In genomic region chr1:181033799-181034391, GRCh38 we compare ENCODE assay signal across 8 cellular contexts. TPM values are rescaled to one million over a fixed set of nuclear protein-coding genes. Genes with fewer than 3 reads are reported as not detected.
A peak's percentile ranks its signal among the peaks of the same experiment; 100 is the strongest.
DNase-seq lines count a peak whose midpoint lies in the region; ATAC-seq and TF ChIP-seq lines count a peak whose summit lies in the region.

Gene MR1, plus strand, starts transcription at chr1:181033983. Its CDS starts 25 bp downstream, at chr1:181034008.

- DNase-seq in EL (peak; percentile 87), OCI-M1 (lab: John Stamatoyannopoulos, UW) (peak; percentile 95), heart left ventricle (peak in 1 of 5 donors; percentile 39)
- DNase-seq in activated effector memory CD4-positive, alpha-beta T cell treated with anti-CD3 and anti-CD28 coated beads, Interleukin-2, amount 50 U/mL, for 16 hours = no peak

- H3K4me1 ChIP-seq in heart left ventricle = peaks cover 3 to 61% (median 17%) of the 10 kb centered on the region in 12 donors
- H3K4me1 ChIP-seq in rectal smooth muscle tissue (ENCODE audit: control insufficient read depth, insufficient read depth, low read length) = peaks cover 13% of the 10 kb centered on the region

- H3K27me3 ChIP-seq in heart left ventricle (no peaks in the 10 kb centered on the region), rectal smooth muscle tissue (ENCODE audit: control insufficient read depth, insufficient read depth, low read length) (no peaks in the 10 kb centered on the region)

- intact Hi-C loops in heart left ventricle (cut with DNase I) = loop anchor here in 5 of 10 donors (10.0 kb wide), 4 partner anchors 51 to 529 kb away; partner anchors contain the start of genes ACBD6 (in 1 of the 5), IER5 (in 1 of the 5) and KIAA1614 (in 1 of the 5)

- peak within 1 kb of the TSS; percentile 65 for H3K9ac ChIP-seq in rectal smooth muscle tissue (ENCODE audit: low read length)

- H3K36me3 ChIP-seq in heart left ventricle (peaks cover 0 to 10% (median 0%) of the 10 kb centered on the region in 9 donors), rectal smooth muscle tissue (ENCODE audit: control insufficient read depth, insufficient read depth, low read length) (no peaks in the 10 kb centered on the region)

- H3K27ac ChIP-seq in adipose tissue (ENCODE audit: low read depth, low read length) = peak within 1 kb of the TSS; percentile 45
- peak within 1 kb of the TSS; percentile 80 to 95 (median 85) for H3K27ac ChIP-seq in heart left ventricle
- H3K27ac ChIP-seq in rectal smooth muscle tissue (ENCODE audit: low read depth, low read length) = peak within 1 kb of the TSS; percentile 93

- TF ChIP-seq POLR2A in heart left ventricle (IDR thresholded peaks at IDR 0.05) = peak in 1 of 2 donors; percentile 63

- no peak for TF ChIP-seq CTCF in heart left ventricle (IDR thresholded peaks at IDR 0.05)

- H3K9me3 ChIP-seq in heart left ventricle = no peaks in the 10 kb centered on the region

- ATAC-seq in GM19372 (IDR thresholded peaks at IDR 0.05; ENCODE audit: low read depth, unreplicated experiment) = peak; percentile 97
- peak; percentile 94 for ATAC-seq in HG03432 (IDR thresholded peaks at IDR 0.05; ENCODE audit: unreplicated experiment)
- peak; percentile 87 to 92 (median 91) for ATAC-seq in heart left ventricle

- H3K4me3 ChIP-seq in heart left ventricle = peak within 1 kb of the TSS in 11 of 12 donors; percentile 26 to 69 (median 53)
- H3K4me3 ChIP-seq in rectal smooth muscle tissue (ENCODE audit: low read length) = peak within 1 kb of the TSS; percentile 83

- 3 to 34% (median 7%) methylated on average over 9 of the region's 9 CpGs for WGBS in adipose tissue, 3 donors
- WGBS in heart left ventricle, 4 donors = 15 to 33% (median 29%) methylated on average over 9 of the region's 9 CpGs

RNA-seq across cellular contexts. Expression of gene MR1, which starts in this region (rescaled TPM):
- polyA plus RNA-seq in adipose tissue (1 to 10 TPM; 2.1 to 4.9 (median 2.4) TPM), heart left ventricle (1 to 10 TPM in 1 of 2 donors, under 1 TPM in 1; 0.65 to 2.4 TPM)
- 10 to 100 TPM in 2 of 9 donors, 1 to 10 TPM in 7; 2.1 to 21.0 (median 3.8) TPM for total RNA-seq in heart left ventricle
